ENCODE assay signal across 1 cellular context in genomic region chr19:19171821-19172532, GRCh38.
TF ChIP-seq lines count a peak whose summit lies in the region.

No MANE protein-coding gene starts in this region.

TF ChIP-seq in HepG2, 621 proteins besides CTCF, POLR2A, EP300 and RAD21 (continued from another document and continues in another):
- TF ChIP-seq JUND (CRISPR knock-in tag; IDR thresholded peaks at IDR 0.05) (no peak), FOXK1 (CRISPR knock-in tag; IDR thresholded peaks at IDR 0.05; ENCODE audit: borderline replicate concordance, low read depth) (peak; percentile 77; the same call in 1 of the 2 replicates), ZNF205 (CRISPR knock-in tag; IDR thresholded peaks at IDR 0.05) (peak; percentile 83; the same call in 1 of the 2 replicates), ZBED4 (CRISPR knock-in tag; IDR thresholded peaks at IDR 0.05; ENCODE audit: borderline replicate concordance) (peak; percentile 67; the same call in 1 of the 2 replicates), ZNF451 (CRISPR knock-in tag; IDR thresholded peaks at IDR 0.05) (no peak), REPIN1 (CRISPR knock-in tag; IDR thresholded peaks at IDR 0.05; ENCODE audit: borderline replicate concordance, low read depth) (peak; percentile 64; the same call in 1 of the 2 replicates), BORCS8-MEF2B (CRISPR knock-in tag; IDR thresholded peaks at IDR 0.05) (peak; percentile 52; the same call in 1 of the 2 replicates), RXRA (CRISPR knock-in tag; IDR thresholded peaks at IDR 0.05) (peak; percentile 74), ZNF713 (CRISPR knock-in tag; IDR thresholded peaks at IDR 0.05) (0 out of 2 replicates have a peak, but pooled peaks have one; percentile 57), MAFG (CRISPR knock-in tag; IDR thresholded peaks at IDR 0.05) (no peak), CBFB (CRISPR knock-in tag; IDR thresholded peaks at IDR 0.05) (peak; percentile 88; the same call in 1 of the 2 replicates), FOSL2 (CRISPR knock-in tag; IDR thresholded peaks at IDR 0.05) (peak; percentile 63), ZBTB46 (CRISPR knock-in tag; IDR thresholded peaks at IDR 0.05; ENCODE audit: borderline replicate concordance) (peak; percentile 40; the same call in 1 of the 2 replicates), ZFY (CRISPR knock-in tag; IDR thresholded peaks at IDR 0.05) (peak; percentile 58; the same call in 1 of the 2 replicates), SAP130 (CRISPR knock-in tag; IDR thresholded peaks at IDR 0.05; ENCODE audit: low read depth) (peak; percentile 76), ZNF780A (CRISPR knock-in tag; IDR thresholded peaks at IDR 0.05) (no peak), CREM (IDR thresholded peaks at IDR 0.05) (peak; percentile 37; the same call in 1 of the 2 replicates), CREM (CRISPR knock-in tag; IDR thresholded peaks at IDR 0.05) (no peak), ZNF839 (CRISPR knock-in tag; IDR thresholded peaks at IDR 0.05; ENCODE audit: borderline replicate concordance) (peak; percentile 87; the same call in 1 of the 2 replicates), GATAD2A (CRISPR knock-in tag; IDR thresholded peaks at IDR 0.05) (peak; percentile 86), KDM6A (CRISPR knock-in tag; IDR thresholded peaks at IDR 0.05; ENCODE audit: low read depth) (peak; percentile 75), SIN3A (IDR thresholded peaks at IDR 0.05; ENCODE audit: borderline replicate concordance, low read depth, low read length) (peak; percentile 16; the same call in 1 of the 2 replicates), ZNF3 (CRISPR knock-in tag; IDR thresholded peaks at IDR 0.05) (no peak), ZBTB7B (CRISPR knock-in tag; IDR thresholded peaks at IDR 0.05) (peak; percentile 93), NFKB2 (CRISPR knock-in tag; IDR thresholded peaks at IDR 0.05; ENCODE audit: borderline replicate concordance) (peak; percentile 57; the same call in 1 of the 2 replicates), ZNF687 (CRISPR knock-in tag; IDR thresholded peaks at IDR 0.05) (peak; percentile 77), SMAD3 (CRISPR knock-in tag; IDR thresholded peaks at IDR 0.05) (peak; percentile 83), HHEX (CRISPR knock-in tag; IDR thresholded peaks at IDR 0.05) (peak; percentile 37; the same call in 1 of the 2 replicates), ZFX (CRISPR knock-in tag; IDR thresholded peaks at IDR 0.05; ENCODE audit: low read depth) (peak; percentile 48; the same call in 1 of the 2 replicates), YEATS2 (CRISPR knock-in tag; IDR thresholded peaks at IDR 0.05; ENCODE audit: borderline replicate concordance) (peak; percentile 46; the same call in 1 of the 2 replicates), MZF1 (CRISPR knock-in tag; IDR thresholded peaks at IDR 0.05; ENCODE audit: borderline replicate concordance) (no peak), ERF (CRISPR knock-in tag; IDR thresholded peaks at IDR 0.05) (peak; percentile 70; the same call in 1 of the 2 replicates), ELF3 (CRISPR knock-in tag; IDR thresholded peaks at IDR 0.05) (peak; percentile 57)
- TF ChIP-seq, protein P1, sequence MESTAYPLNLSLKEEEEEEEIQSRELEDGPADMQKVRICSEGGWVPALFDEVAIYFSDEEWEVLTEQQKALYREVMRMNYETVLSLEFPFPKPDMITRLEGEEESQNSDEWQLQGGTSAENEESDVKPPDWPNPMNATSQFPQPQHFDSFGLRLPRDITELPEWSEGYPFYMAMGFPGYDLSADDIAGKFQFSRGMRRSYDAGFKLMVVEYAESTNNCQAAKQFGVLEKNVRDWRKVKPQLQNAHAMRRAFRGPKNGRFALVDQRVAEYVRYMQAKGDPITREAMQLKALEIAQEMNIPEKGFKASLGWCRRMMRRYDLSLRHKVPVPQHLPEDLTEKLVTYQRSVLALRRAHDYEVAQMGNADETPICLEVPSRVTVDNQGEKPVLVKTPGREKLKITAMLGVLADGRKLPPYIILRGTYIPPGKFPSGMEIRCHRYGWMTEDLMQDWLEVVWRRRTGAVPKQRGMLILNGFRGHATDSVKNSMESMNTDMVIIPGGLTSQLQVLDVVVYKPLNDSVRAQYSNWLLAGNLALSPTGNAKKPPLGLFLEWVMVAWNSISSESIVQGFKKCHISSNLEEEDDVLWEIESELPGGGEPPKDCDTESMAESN (CRISPR knock-in tag; conservative IDR thresholded peaks at IDR 0.05) = peak; percentile 66; the same call in 1 of the 2 replicates
- TF ChIP-seq, protein P2, sequence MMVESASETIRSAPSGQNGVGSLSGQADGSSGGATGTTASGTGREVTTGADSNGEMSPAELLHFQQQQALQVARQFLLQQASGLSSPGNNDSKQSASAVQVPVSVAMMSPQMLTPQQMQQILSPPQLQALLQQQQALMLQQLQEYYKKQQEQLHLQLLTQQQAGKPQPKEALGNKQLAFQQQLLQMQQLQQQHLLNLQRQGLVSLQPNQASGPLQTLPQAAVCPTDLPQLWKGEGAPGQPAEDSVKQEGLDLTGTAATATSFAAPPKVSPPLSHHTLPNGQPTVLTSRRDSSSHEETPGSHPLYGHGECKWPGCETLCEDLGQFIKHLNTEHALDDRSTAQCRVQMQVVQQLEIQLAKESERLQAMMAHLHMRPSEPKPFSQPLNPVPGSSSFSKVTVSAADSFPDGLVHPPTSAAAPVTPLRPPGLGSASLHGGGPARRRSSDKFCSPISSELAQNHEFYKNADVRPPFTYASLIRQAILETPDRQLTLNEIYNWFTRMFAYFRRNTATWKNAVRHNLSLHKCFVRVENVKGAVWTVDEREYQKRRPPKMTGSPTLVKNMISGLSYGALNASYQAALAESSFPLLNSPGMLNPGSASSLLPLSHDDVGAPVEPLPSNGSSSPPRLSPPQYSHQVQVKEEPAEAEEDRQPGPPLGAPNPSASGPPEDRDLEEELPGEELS (CRISPR knock-in tag; IDR thresholded peaks at IDR 0.05) = peak; percentile 80
- TF ChIP-seq, protein P3, sequence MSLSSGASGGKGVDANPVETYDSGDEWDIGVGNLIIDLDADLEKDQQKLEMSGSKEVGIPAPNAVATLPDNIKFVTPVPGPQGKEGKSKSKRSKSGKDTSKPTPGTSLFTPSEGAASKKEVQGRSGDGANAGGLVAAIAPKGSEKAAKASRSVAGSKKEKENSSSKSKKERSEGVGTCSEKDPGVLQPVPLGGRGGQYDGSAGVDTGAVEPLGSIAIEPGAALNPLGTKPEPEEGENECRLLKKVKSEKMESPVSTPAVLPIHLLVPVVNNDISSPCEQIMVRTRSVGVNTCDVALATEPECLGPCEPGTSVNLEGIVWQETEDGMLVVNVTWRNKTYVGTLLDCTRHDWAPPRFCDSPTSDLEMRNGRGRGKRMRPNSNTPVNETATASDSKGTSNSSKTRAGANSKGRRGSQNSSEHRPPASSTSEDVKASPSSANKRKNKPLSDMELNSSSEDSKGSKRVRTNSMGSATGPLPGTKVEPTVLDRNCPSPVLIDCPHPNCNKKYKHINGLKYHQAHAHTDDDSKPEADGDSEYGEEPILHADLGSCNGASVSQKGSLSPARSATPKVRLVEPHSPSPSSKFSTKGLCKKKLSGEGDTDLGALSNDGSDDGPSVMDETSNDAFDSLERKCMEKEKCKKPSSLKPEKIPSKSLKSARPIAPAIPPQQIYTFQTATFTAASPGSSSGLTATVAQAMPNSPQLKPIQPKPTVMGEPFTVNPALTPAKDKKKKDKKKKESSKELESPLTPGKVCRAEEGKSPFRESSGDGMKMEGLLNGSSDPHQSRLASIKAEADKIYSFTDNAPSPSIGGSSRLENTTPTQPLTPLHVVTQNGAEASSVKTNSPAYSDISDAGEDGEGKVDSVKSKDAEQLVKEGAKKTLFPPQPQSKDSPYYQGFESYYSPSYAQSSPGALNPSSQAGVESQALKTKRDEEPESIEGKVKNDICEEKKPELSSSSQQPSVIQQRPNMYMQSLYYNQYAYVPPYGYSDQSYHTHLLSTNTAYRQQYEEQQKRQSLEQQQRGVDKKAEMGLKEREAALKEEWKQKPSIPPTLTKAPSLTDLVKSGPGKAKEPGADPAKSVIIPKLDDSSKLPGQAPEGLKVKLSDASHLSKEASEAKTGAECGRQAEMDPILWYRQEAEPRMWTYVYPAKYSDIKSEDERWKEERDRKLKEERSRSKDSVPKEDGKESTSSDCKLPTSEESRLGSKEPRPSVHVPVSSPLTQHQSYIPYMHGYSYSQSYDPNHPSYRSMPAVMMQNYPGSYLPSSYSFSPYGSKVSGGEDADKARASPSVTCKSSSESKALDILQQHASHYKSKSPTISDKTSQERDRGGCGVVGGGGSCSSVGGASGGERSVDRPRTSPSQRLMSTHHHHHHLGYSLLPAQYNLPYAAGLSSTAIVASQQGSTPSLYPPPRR (CRISPR knock-in tag; IDR thresholded peaks at IDR 0.05; ENCODE audit: borderline replicate concordance) = peak; percentile 48; the same call in 1 of the 2 replicates
- TF ChIP-seq, protein P4, sequence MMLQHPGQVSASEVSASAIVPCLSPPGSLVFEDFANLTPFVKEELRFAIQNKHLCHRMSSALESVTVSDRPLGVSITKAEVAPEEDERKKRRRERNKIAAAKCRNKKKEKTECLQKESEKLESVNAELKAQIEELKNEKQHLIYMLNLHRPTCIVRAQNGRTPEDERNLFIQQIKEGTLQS (CRISPR knock-in tag; IDR thresholded peaks at IDR 0.05) = peak; percentile 93
- TF ChIP-seq, protein P5, sequence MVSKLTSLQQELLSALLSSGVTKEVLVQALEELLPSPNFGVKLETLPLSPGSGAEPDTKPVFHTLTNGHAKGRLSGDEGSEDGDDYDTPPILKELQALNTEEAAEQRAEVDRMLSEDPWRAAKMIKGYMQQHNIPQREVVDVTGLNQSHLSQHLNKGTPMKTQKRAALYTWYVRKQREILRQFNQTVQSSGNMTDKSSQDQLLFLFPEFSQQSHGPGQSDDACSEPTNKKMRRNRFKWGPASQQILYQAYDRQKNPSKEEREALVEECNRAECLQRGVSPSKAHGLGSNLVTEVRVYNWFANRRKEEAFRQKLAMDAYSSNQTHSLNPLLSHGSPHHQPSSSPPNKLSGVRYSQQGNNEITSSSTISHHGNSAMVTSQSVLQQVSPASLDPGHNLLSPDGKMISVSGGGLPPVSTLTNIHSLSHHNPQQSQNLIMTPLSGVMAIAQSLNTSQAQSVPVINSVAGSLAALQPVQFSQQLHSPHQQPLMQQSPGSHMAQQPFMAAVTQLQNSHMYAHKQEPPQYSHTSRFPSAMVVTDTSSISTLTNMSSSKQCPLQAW (CRISPR knock-in tag; IDR thresholded peaks at IDR 0.05) = peak; percentile 82
